In genomic region chr1:40313329-40313957, GRCh38 we compare ENCODE assay signal across 17 cellular contexts. TPM values are rescaled to one million over a fixed set of nuclear protein-coding genes. Genes with fewer than 3 reads are reported as not detected.
A peak's percentile ranks its signal among the peaks of the same experiment; 100 is the strongest.
DNase-seq lines count a peak whose midpoint lies in the region; ATAC-seq lines count a peak whose summit lies in the region.
"Had no signal": no experiment of that assay in that cellular context is flagged by ENCODE, and none has a peak within 500 bp of the region (broad histone marks: within the 10 kb centered on the region; RNA-seq: fewer than 3 reads in every experiment).

No MANE protein-coding gene starts in this region.

- peak overlapping the region; percentile 53 for H3K23ac ChIP-seq in neuronal stem cell (ENCODE audit: low read depth, low read length, poor library complexity)

- H3K36me3 ChIP-seq in neuronal stem cell (replicated peaks in 1 of 2; ENCODE audit: control insufficient read depth in 2 of 2, insufficient read depth in 2 of 2, low read length in 2 of 2), result no peaks in the 10 kb centered on the region
- H3K36me3 ChIP-seq: WERI-Rb-1 had no signal

- no peak overlapping the region for H4K8ac ChIP-seq in neuronal stem cell (ENCODE audit: low read depth, low read length)

- no peak overlapping the region for H3K14ac ChIP-seq in neuronal stem cell (ENCODE audit: low read length)

- peaks cover 12 to 29% (median 24%) of the 10 kb centered on the region in 3 experiments for H3K27me3 ChIP-seq in neuronal stem cell (ENCODE audit: control insufficient read depth in 3 of 3, insufficient read depth in 3 of 3, low read depth in 1 of 3, low read length in 3 of 3)

- H3K9me3 ChIP-seq in neuronal stem cell (replicated peaks in 1 of 2; ENCODE audit: control insufficient read depth in 2 of 2, insufficient read depth in 1 of 2, low read depth in 1 of 2, low read length in 2 of 2), result no peaks in the 10 kb centered on the region

- no peak overlapping the region for H3K27ac Mint-ChIP-seq in T-helper 2 cell treated with Interferon-gamma antibody and Interleukin-4, amounts not matched to agents 5 μg/mL and 100 μg/mL, for 36 hours
- no peak overlapping the region for H3K27ac Mint-ChIP-seq in immature natural killer cell

- peaks cover 28% of the 10 kb centered on the region for H3K4me1 Mint-ChIP-seq in T-helper 2 cell treated with Interferon-gamma antibody and Interleukin-4, amounts not matched to agents 5 μg/mL and 100 μg/mL, for 36 hours (ENCODE audit: low read depth)
- H3K4me1 Mint-ChIP-seq in immature natural killer cell, result peaks cover 18% of the 10 kb centered on the region in 2 donors

- H2BK12ac ChIP-seq in neuronal stem cell (ENCODE audit: low read length), result no peak overlapping the region

- H3K4me1 ChIP-seq in neuronal stem cell (ENCODE audit: control insufficient read depth in 2 of 2, insufficient read depth in 1 of 2, low read depth in 1 of 2, low read length in 2 of 2), result peaks cover 12 to 28% of the 10 kb centered on the region in 2 donors

- no peak overlapping the region for H2BK15ac ChIP-seq in neuronal stem cell (ENCODE audit: low read length)

- no peak overlapping the region for H2BK120ac ChIP-seq in neuronal stem cell (ENCODE audit: low read depth, low read length)

- H3K4me3 Mint-ChIP-seq in T-helper 2 cell treated with Interferon-gamma antibody and Interleukin-4, amounts not matched to agents 5 μg/mL and 100 μg/mL, for 36 hours, result peak overlapping the region; percentile 20
- no peak overlapping the region for H3K4me3 Mint-ChIP-seq in immature natural killer cell

- no peak overlapping the region for H3K9ac ChIP-seq in neuronal stem cell (ENCODE audit: low read depth, low read length, poor library complexity)

- H3K9me3 Mint-ChIP-seq in T-helper 2 cell treated with Interferon-gamma antibody and Interleukin-4, amounts not matched to agents 5 μg/mL and 100 μg/mL, for 36 hours, result no peaks in the 10 kb centered on the region
- H3K9me3 Mint-ChIP-seq in immature natural killer cell, result no peaks in the 10 kb centered on the region

- H3K27me3 Mint-ChIP-seq in T-helper 2 cell treated with Interferon-gamma antibody and Interleukin-4, amounts not matched to agents 5 μg/mL and 100 μg/mL, for 36 hours (ENCODE audit: low read depth), result peaks cover 18% of the 10 kb centered on the region
- H3K27me3 Mint-ChIP-seq in immature natural killer cell (ENCODE audit: low read depth in 3 of 3), result peaks cover 6 to 13% (median 8%) of the 10 kb centered on the region in 3 donors

- no peak overlapping the region for H3K27ac ChIP-seq in neuronal stem cell (replicated peaks; ENCODE audit: low read length)
- H3K27ac ChIP-seq: coronary artery, WERI-Rb-1 had no signal

- H4K91ac ChIP-seq in neuronal stem cell (ENCODE audit: low read depth, low read length, poor library complexity), result no peak overlapping the region

- H2AK5ac ChIP-seq in neuronal stem cell (ENCODE audit: low read depth, low read length), result peak overlapping the region; percentile 3

- no peak overlapping the region for H2BK5ac ChIP-seq in neuronal stem cell (ENCODE audit: low read length)

- H2AFZ ChIP-seq in neuronal stem cell (ENCODE audit: low read length), result no peak overlapping the region

- peaks cover 1% of the 10 kb centered on the region for H3K79me1 ChIP-seq in neuronal stem cell (ENCODE audit: low read depth, low read length)

- no peak overlapping the region for H3K4ac ChIP-seq in neuronal stem cell (ENCODE audit: low read length)

- no peak for DNase-seq in T-helper 2 cell treated with Interferon-gamma antibody and Interleukin-4, amounts not matched to agents 5 μg/mL and 100 μg/mL, for 36 hours (ENCODE audit: low spot score)
- DNase-seq in T-helper 2 cell, result no peak
- DNase-seq in amniotic epithelial cell (ENCODE audit: low read depth), result peak; percentile 59
- no peak for DNase-seq in neuronal stem cell (ENCODE audit: low spot score)
- no peak for DNase-seq in immature natural killer cell
- DNase-seq in SIG-M5 (lab: John Stamatoyannopoulos, UW), result no peak
- DNase-seq: 8988T; activated gamma-delta T cell; glutamatergic neuron; KBM-7; left colon; stimulated activated naive CD4-positive, alpha-beta T cell treated with Interleukin-2 at 50 U/mL for 16 hours; WERI-Rb-1 had no signal

- no peak overlapping the region for H3K4me2 ChIP-seq in neuronal stem cell (ENCODE audit: insufficient read depth, low read length, poor library complexity, severe bottlenecking)

- no peak overlapping the region for H3K4me3 ChIP-seq in neuronal stem cell (ENCODE audit: low read length in 2 of 2)
- H3K4me3 ChIP-seq: coronary artery had no signal

- ATAC-seq in HG03354 (IDR thresholded peaks at IDR 0.05; ENCODE audit: poor library complexity, severe bottlenecking, unreplicated experiment) (peak; percentile 48), GM21526 (IDR thresholded peaks at IDR 0.05; ENCODE audit: low FRiP score, unreplicated experiment) (no peak)
- ATAC-seq: left colon, Panc1 had no signal

- WGBS in neuronal stem cell (ENCODE audit: extremely low coverage in 2 of 2, insufficient read length in 2 of 2, insufficient replicate concordance in 1 of 2), 2 donors, result no CpG with 5 or more reads among the region's 5 CpGs

- no peaks in the 10 kb centered on the region for H3K36me3 Mint-ChIP-seq in T-helper 2 cell treated with Interferon-gamma antibody and Interleukin-4, amounts not matched to agents 5 μg/mL and 100 μg/mL, for 36 hours (ENCODE audit: low read depth)
- no peaks in the 10 kb centered on the region for H3K36me3 Mint-ChIP-seq in immature natural killer cell

- peak overlapping the region; percentile 36 for H3K18ac ChIP-seq in neuronal stem cell (ENCODE audit: low read length)

RNA-seq across cellular contexts. Expression of gene COL9A2, which starts 3.6 kb away (rescaled TPM):
- polyA plus RNA-seq in neuronal stem cell (2013, experiment 1 of 2), result 18.6 TPM
- polyA plus RNA-seq in neuronal stem cell (2013, experiment 2 of 2), result 18.6 TPM
- polyA plus RNA-seq in immature natural killer cell, result 1 to 10 TPM in 2 of 3 donors, not detected in 1; 1.8 to 2.2 TPM

RNA-seq across cellular contexts. Expression of gene ZMPSTE24, which starts 55.4 kb away (rescaled TPM):
- polyA plus RNA-seq in neuronal stem cell (2013, experiment 1 of 2), result 16.6 TPM
- 17.6 TPM for polyA plus RNA-seq in neuronal stem cell (2013, experiment 2 of 2)
- polyA plus RNA-seq in immature natural killer cell, result 10 to 100 TPM; 34.3 to 47.6 (median 41.0) TPM
